Comparison of ENCODE assay signal across 8 cellular contexts in genomic region chr6:11093591-11094410, GRCh38.
A peak's percentile ranks its signal among the peaks of the same experiment; 100 is the strongest.
DNase-seq lines count a peak whose midpoint lies in the region; ATAC-seq lines count a peak whose summit lies in the region.

TSS of gene SMIM13 (plus strand) at chr6:11093834. CDS start at chr6:11094314, 480 bp downstream.

- DNase-seq in Ammon's horn (ENCODE audit: low spot score) (peak; percentile 99), NCI-H446 treated with DMSO at 0.1 percent for 48 hours (lab: John Stamatoyannopoulos, UW) (peak; percentile 92), cerebellar cortex (ENCODE audit: low spot score) (peak; percentile 99), islet precursor cell (peak; percentile 99)
- DNase-seq in stimulated activated CD4-positive, alpha-beta T cell treated with anti-CD3 and anti-CD28 coated beads, Interleukin-12 subunit alpha, Interleukin-12 subunit beta, amount 100 ng/mL, for 48 hours (ENCODE audit: low read depth in 2 of 3, low spot score in 1 of 3) = peak; percentile 90 to 93 (median 91)

- ATAC-seq in GM19043 (IDR thresholded peaks at IDR 0.05; ENCODE audit: low read depth, unreplicated experiment) (peak; percentile 85), HG03378 (IDR thresholded peaks at IDR 0.05; ENCODE audit: unreplicated experiment) (peak; percentile 87)
- peak; percentile 97 to 98 for ATAC-seq in activated CD4-positive, CD25-positive, alpha-beta regulatory T cell treated with anti-CD3 and anti-CD28 coated beads, Interleukin-2, amount 50 U/mL, for 24 hours

Comparison
In these comparisons a context has a peak if more than half of its experiments do, and no peak if none do; other contexts are left out.
1. Peak in every context shown above with its lines: DNase-seq and ATAC-seq.